6 cellular contexts compared by ENCODE assay signal in genomic region chr9:35659340-35659739, GRCh38. TPM values are rescaled to one million over a fixed set of nuclear protein-coding genes. Genes with fewer than 3 reads are reported as not detected.
A peak's percentile ranks its signal among the peaks of the same experiment; 100 is the strongest.
DNase-seq lines count a peak whose midpoint lies in the region; ATAC-seq and TF ChIP-seq lines count a peak whose summit lies in the region.

No MANE protein-coding gene starts in this region.

- no peak for ATAC-seq in activated CD8-positive, alpha-beta T cell treated with anti-CD3 and anti-CD28 coated beads, Interleukin-2, amount 10 ng/mL, durations not matched to agents 7 days and 5 days
- ATAC-seq in GM18907 (IDR thresholded peaks at IDR 0.05; ENCODE audit: unreplicated experiment) (no peak), GM21390 (IDR thresholded peaks at IDR 0.05; ENCODE audit: unreplicated experiment) (no peak)

- TF ChIP-seq CTCF in mesothelial cell of epicardium (IDR thresholded peaks at IDR 0.05; ENCODE audit: unreplicated experiment) = no peak

- CTCF ChIA-PET in activated CD8-positive, alpha-beta T cell treated with anti-CD3 and anti-CD28 coated beads, Interleukin-2, amount 10 ng/mL, durations not matched to agents 7 days and 5 days (lab: Charles Lee) = interaction anchor here (0.9 to 12.4 kb wide), 18 partner anchors 10 to 564 kb away, joined by 3 to 214 read pairs (median 14); partner anchors contain the start of genes CA9, CD72, CREB3 and SIT1

- POLR2A ChIA-PET in activated CD8-positive, alpha-beta T cell treated with anti-CD3 and anti-CD28 coated beads, Interleukin-2, amount 10 ng/mL, durations not matched to agents 7 days and 5 days (lab: Charles Lee) = interaction anchor here (1.1 to 3.8 kb wide), 6 partner anchors 10 to 69 kb away, joined by 3 to 59 read pairs (median 8); no protein-coding TSS in a partner anchor

- in situ Hi-C loops in G401 (cut with HindIII; ENCODE audit: low sequenced_read_pairs) = no loop called here

- peak overlapping the region; percentile 97 for H3K27ac Mint-ChIP-seq in activated CD8-positive, alpha-beta T cell treated with anti-CD3 and anti-CD28 coated beads, Interleukin-2, amount 10 ng/mL, durations not matched to agents 7 days and 5 days
- peak overlapping the region; percentile 98 for H3K27ac Mint-ChIP-seq in mesothelial cell of epicardium

- peaks cover 46% of the 10 kb centered on the region for H3K36me3 Mint-ChIP-seq in activated CD8-positive, alpha-beta T cell treated with anti-CD3 and anti-CD28 coated beads, Interleukin-2, amount 10 ng/mL, durations not matched to agents 7 days and 5 days (ENCODE audit: low read depth)
- H3K36me3 Mint-ChIP-seq in mesothelial cell of epicardium = peaks cover 3% of the 10 kb centered on the region

- H3K9me3 Mint-ChIP-seq in activated CD8-positive, alpha-beta T cell treated with anti-CD3 and anti-CD28 coated beads, Interleukin-2, amount 10 ng/mL, durations not matched to agents 7 days and 5 days (ENCODE audit: insufficient read depth) = no peaks in the 10 kb centered on the region
- H3K9me3 Mint-ChIP-seq in mesothelial cell of epicardium = no peaks in the 10 kb centered on the region

- peaks cover 79% of the 10 kb centered on the region for H3K4me1 Mint-ChIP-seq in activated CD8-positive, alpha-beta T cell treated with anti-CD3 and anti-CD28 coated beads, Interleukin-2, amount 10 ng/mL, durations not matched to agents 7 days and 5 days (ENCODE audit: low read depth)
- H3K4me1 Mint-ChIP-seq in mesothelial cell of epicardium = peaks cover 35% of the 10 kb centered on the region

- peak overlapping the region; percentile 92 for H3K4me3 Mint-ChIP-seq in activated CD8-positive, alpha-beta T cell treated with anti-CD3 and anti-CD28 coated beads, Interleukin-2, amount 10 ng/mL, durations not matched to agents 7 days and 5 days
- peak overlapping the region; percentile 76 for H3K4me3 Mint-ChIP-seq in mesothelial cell of epicardium

- H3K27me3 Mint-ChIP-seq in activated CD8-positive, alpha-beta T cell treated with anti-CD3 and anti-CD28 coated beads, Interleukin-2, amount 10 ng/mL, durations not matched to agents 7 days and 5 days (ENCODE audit: low read depth) = peaks cover 3% of the 10 kb centered on the region
- H3K27me3 Mint-ChIP-seq in mesothelial cell of epicardium (ENCODE audit: low read depth) = peaks cover 3% of the 10 kb centered on the region

- peak; percentile 30 for DNase-seq in G401 (ENCODE audit: low spot score)
- DNase-seq in activated CD8-positive, alpha-beta T cell treated with anti-CD3 and anti-CD28 coated beads, Interleukin-2, amount 10 ng/mL, durations not matched to agents 7 days and 5 days = no peak
- DNase-seq in mesothelial cell of epicardium (ENCODE audit: low spot score in 2 of 2, unreplicated experiment in 2 of 2) = no peak
- no peak for DNase-seq in activated gamma-delta T cell treated with Interleukin-2 at 50 U/mL for 16 hours

RNA-seq across cellular contexts. Expression of gene CCDC107, which starts 1.2 kb away (rescaled TPM):
- total RNA-seq in G401 (2014; rRNA removed; shearing (Covaris generic)) = 7.6 and 19.3 TPM in 2 replicates
- 10 to 100 TPM; 34.8 to 36.8 TPM for total RNA-seq in activated CD8-positive, alpha-beta T cell treated with anti-CD3 and anti-CD28 coated beads, Interleukin-2, amount 10 ng/mL, durations not matched to agents 7 days and 5 days
- 16.7 to 17.8 TPM (median 17.0 TPM) in 3 replicates for total RNA-seq in mesothelial cell of epicardium

RNA-seq across cellular contexts. Expression of gene RMRP, which starts 1.5 kb away (rescaled TPM):
- 4,372 and 15,582 TPM in 2 replicates for total RNA-seq in G401 (2014; rRNA removed; shearing (Covaris generic))
- total RNA-seq in activated CD8-positive, alpha-beta T cell treated with anti-CD3 and anti-CD28 coated beads, Interleukin-2, amount 10 ng/mL, durations not matched to agents 7 days and 5 days = over 10,000 TPM in 1 of 2 experiments, 1,000 to 10,000 TPM in 1; 7,126 to 12,592 TPM
- 20,234 to 21,305 TPM (median 21,148 TPM) in 3 replicates for total RNA-seq in mesothelial cell of epicardium

RNA-seq across cellular contexts. Expression of gene ARHGEF39, which starts 5.7 kb away (rescaled TPM):
- 12.3 and 12.4 TPM in 2 replicates for total RNA-seq in G401 (2014; rRNA removed; shearing (Covaris generic))
- total RNA-seq in activated CD8-positive, alpha-beta T cell treated with anti-CD3 and anti-CD28 coated beads, Interleukin-2, amount 10 ng/mL, durations not matched to agents 7 days and 5 days = 10 to 100 TPM; 17.2 to 17.3 TPM
- 6.3 to 8.0 TPM (median 6.5 TPM) in 3 replicates for total RNA-seq in mesothelial cell of epicardium

RNA-seq across cellular contexts. Expression of gene SIT1, which starts 8.6 kb away (rescaled TPM):
- not detected in 2 replicates for total RNA-seq in G401 (2014; rRNA removed; shearing (Covaris generic))
- total RNA-seq in activated CD8-positive, alpha-beta T cell treated with anti-CD3 and anti-CD28 coated beads, Interleukin-2, amount 10 ng/mL, durations not matched to agents 7 days and 5 days = 100 to 1,000 TPM; 213 to 220 TPM
- total RNA-seq in mesothelial cell of epicardium = not detected in 3 replicates

RNA-seq across cellular contexts. Expression of gene CA9, which starts 14.4 kb away (rescaled TPM):
- 0.86 TPM in 1 of 2 replicates, not detected in the other for total RNA-seq in G401 (2014; rRNA removed; shearing (Covaris generic))
- 1 to 10 TPM in 1 of 2 experiments, under 1 TPM in 1; 0.50 to 1.3 TPM for total RNA-seq in activated CD8-positive, alpha-beta T cell treated with anti-CD3 and anti-CD28 coated beads, Interleukin-2, amount 10 ng/mL, durations not matched to agents 7 days and 5 days
- total RNA-seq in mesothelial cell of epicardium = 1.1 to 2.3 TPM (median 1.7 TPM) in 3 replicates
